40 cellular contexts compared by ENCODE assay signal in the genomic region with DNA sequence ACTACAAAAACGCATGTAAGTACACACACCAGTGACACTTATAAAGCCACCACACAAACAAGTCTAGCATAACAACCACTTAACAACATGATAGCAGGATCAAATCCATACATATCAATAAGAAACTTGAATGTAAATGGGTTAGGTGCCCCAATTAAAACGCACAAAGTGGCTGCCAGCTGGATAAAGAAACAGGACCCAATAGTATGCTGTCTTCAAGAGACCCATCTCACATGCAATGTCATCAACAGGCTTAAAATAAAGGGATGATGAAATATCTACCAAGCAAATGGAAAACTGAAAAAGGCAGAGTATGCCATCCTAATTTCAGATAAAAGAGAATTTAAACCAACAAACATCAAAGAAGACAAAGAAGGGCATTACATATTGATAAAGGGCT.
"Had no signal": no experiment of that assay in that cellular context is flagged by ENCODE, and none has a peak within 500 bp of the region (broad histone marks: within the 10 kb centered on the region; RNA-seq: fewer than 3 reads in every experiment).

No MANE protein-coding gene starts in this region.

- ATAC-seq: activated naive CD4-positive, alpha-beta T cell treated with anti-CD3 and anti-CD28 coated beads, Interleukin-2, amount 50 U/mL, for 72 hours; activated naive CD8-positive, alpha-beta T cell treated with anti-CD3 and anti-CD28 coated beads, Interleukin-2, amount 50 U/mL, for 24 hours; activated T-cell treated with anti-CD3 and anti-CD28 coated beads, Interleukin-2, amount 50 U/mL, for 4 hours; activated T-cell treated with anti-CD3 and anti-CD28 coated beads, Interleukin-2, amount 50 U/mL, for 72 hours; activated T-helper 17 cell treated with anti-CD3 and anti-CD28 coated beads, Interleukin-2, amount 50 U/mL, for 72 hours; body of pancreas had no signal

- H3K4me1 Mint-ChIP-seq: activated naive CD4-positive, alpha-beta T cell treated with anti-CD3 and anti-CD28 coated beads, Interleukin-2, amount 10 ng/mL, durations not matched to agents 7 days and 5 days; activated naive CD4-positive, alpha-beta T cell treated with anti-CD3 and anti-CD28 coated beads, Interleukin-2, amount 50 U/mL, for 24 hours; activated naive CD8-positive, alpha-beta T cell treated with anti-CD3 and anti-CD28 coated beads for 36 hours; activated naive CD8-positive, alpha-beta T cell treated with anti-CD3 and anti-CD28 coated beads, Interleukin-2, amount 10 ng/mL, durations not matched to agents 7 days and 5 days; activated naive CD8-positive, alpha-beta T cell treated with anti-CD3 and anti-CD28 coated beads, Interleukin-2, amount 50 U/mL, for 24 hours; activated T-helper 17 cell treated with anti-CD3 and anti-CD28 coated beads, Interleukin-2, amount 50 U/mL, for 72 hours; brain; central memory CD8-positive, alpha-beta T cell had no signal

- H3K27ac Mint-ChIP-seq: activated naive CD4-positive, alpha-beta T cell treated with anti-CD3 and anti-CD28 coated beads for 36 hours; activated naive CD4-positive, alpha-beta T cell treated with anti-CD3 and anti-CD28 coated beads, Interleukin-2, amount 10 ng/mL, durations not matched to agents 7 days and 5 days; activated naive CD4-positive, alpha-beta T cell treated with anti-CD3 and anti-CD28 coated beads, Interleukin-2, amount 50 U/mL, for 24 hours; activated naive CD4-positive, alpha-beta T cell treated with anti-CD3 and anti-CD28 coated beads, Interleukin-2, amount 50 U/mL, for 72 hours; activated naive CD8-positive, alpha-beta T cell; activated naive CD8-positive, alpha-beta T cell treated with anti-CD3 and anti-CD28 coated beads for 36 hours; activated naive CD8-positive, alpha-beta T cell treated with anti-CD3 and anti-CD28 coated beads, Interleukin-2, amount 10 ng/mL, durations not matched to agents 7 days and 5 days; activated naive CD8-positive, alpha-beta T cell treated with anti-CD3 and anti-CD28 coated beads, Interleukin-2, amount 50 U/mL, for 24 hours; activated T-cell treated with anti-CD3 and anti-CD28 coated beads, Interleukin-2, amount 50 U/mL, for 24 hours; activated T-cell treated with anti-CD3 and anti-CD28 coated beads, Interleukin-2, amount 50 U/mL, for 72 hours; activated T-helper 1 cell treated with anti-CD3 and anti-CD28 coated beads, Interleukin-12 subunit alpha, Interleukin-12 subunit beta, Interleukin-2, Interleukin-4 antibody, amounts not matched to agents 30 ng/mL and 10 ng/mL and 1 ng/mL, durations not matched to agents 14 hours and 24 hours and 36 hours; activated T-helper 17 cell treated with anti-CD3 and anti-CD28 coated beads, Interleukin-2, amount 50 U/mL, for 72 hours; activated T-helper 2 cell treated with anti-CD3 and anti-CD28 coated beads, Interferon-gamma antibody, Interleukin-2, Interleukin-4, amounts not matched to agents 10 μg/mL and 5 μg/mL and 100 μg/mL, durations not matched to agents 14 hours and 24 hours and 36 hours; brain had no signal

- H3K36me3 ChIP-seq: adrenal gland, brain microvascular endothelial cell, breast epithelium, cardiac muscle cell had no signal

- H3K27me3 ChIP-seq: adrenal gland, ascending aorta, body of pancreas, brain microvascular endothelial cell, breast epithelium, cardiac muscle cell had no signal

- DNase-seq: activated effector memory CD4-positive, alpha-beta T cell treated with anti-CD3 and anti-CD28 coated beads, Interleukin-2, amount 50 U/mL, for 16 hours; activated effector memory CD4-positive, alpha-beta T cell treated with Interleukin-2 at 50 U/mL for 16 hours; activated gamma-delta T cell; activated gamma-delta T cell treated with Interleukin-2 at 50 U/mL for 16 hours; activated naive CD4-positive, alpha-beta T cell; activated naive CD4-positive, alpha-beta T cell treated with anti-CD3 and anti-CD28 coated beads for 36 hours; activated naive CD4-positive, alpha-beta T cell treated with anti-CD3 and anti-CD28 coated beads, Interleukin-2, amount 10 ng/mL, durations not matched to agents 7 days and 5 days; activated naive CD4-positive, alpha-beta T cell treated with anti-CD3 and anti-CD28 coated beads, Interleukin-2, amount 50 U/mL, for 16 hours; activated naive CD4-positive, alpha-beta T cell treated with Interleukin-2 at 50 U/mL for 16 hours; activated naive CD8-positive, alpha-beta T cell treated with anti-CD3 and anti-CD28 coated beads for 36 hours; activated naive CD8-positive, alpha-beta T cell treated with anti-CD3 and anti-CD28 coated beads, Interleukin-2, amount 10 ng/mL, durations not matched to agents 7 days and 5 days; activated naive CD8-positive, alpha-beta T cell treated with anti-CD3 and anti-CD28 coated beads, Interleukin-2, amount 50 U/mL, for 24 hours; activated T-cell treated with anti-CD3 and anti-CD28 coated beads, Interleukin-2, amount 50 U/mL, for 1 hour; activated T-cell treated with anti-CD3 and anti-CD28 coated beads, Interleukin-2, amount 50 U/mL, for 24 hours; activated T-cell treated with anti-CD3 and anti-CD28 coated beads, Interleukin-2, amount 50 U/mL, for 4 hours; activated T-cell treated with anti-CD3 and anti-CD28 coated beads, Interleukin-2, amount 50 U/mL, for 48 hours; activated T-cell treated with anti-CD3 and anti-CD28 coated beads, Interleukin-2, amount 50 U/mL, for 72 hours; adrenal gland; amniotic stem cell; amygdala; anterior cingulate cortex; aorta; body of pancreas; brain microvascular endothelial cell; caudate nucleus; central memory CD4-positive, alpha-beta T cell; cerebellar nuclear complex had no signal

- H3K4me1 ChIP-seq: adrenal gland, ascending aorta, body of pancreas, breast epithelium had no signal

- FAIRE-seq: astrocyte, bronchial epithelial cell had no signal

- H3K4me3 Mint-ChIP-seq: activated naive CD4-positive, alpha-beta T cell treated with anti-CD3 and anti-CD28 coated beads for 36 hours; activated naive CD4-positive, alpha-beta T cell treated with anti-CD3 and anti-CD28 coated beads, Interleukin-2, amount 10 ng/mL, durations not matched to agents 7 days and 5 days; activated naive CD4-positive, alpha-beta T cell treated with anti-CD3 and anti-CD28 coated beads, Interleukin-2, amount 50 U/mL, for 24 hours; activated naive CD8-positive, alpha-beta T cell; activated naive CD8-positive, alpha-beta T cell treated with anti-CD3 and anti-CD28 coated beads for 36 hours; activated naive CD8-positive, alpha-beta T cell treated with anti-CD3 and anti-CD28 coated beads, Interleukin-2, amount 10 ng/mL, durations not matched to agents 7 days and 5 days; activated naive CD8-positive, alpha-beta T cell treated with anti-CD3 and anti-CD28 coated beads, Interleukin-2, amount 50 U/mL, for 24 hours; activated T-cell treated with anti-CD3 and anti-CD28 coated beads, Interleukin-2, amount 50 U/mL, for 24 hours; activated T-cell treated with anti-CD3 and anti-CD28 coated beads, Interleukin-2, amount 50 U/mL, for 4 hours; activated T-cell treated with anti-CD3 and anti-CD28 coated beads, Interleukin-2, amount 50 U/mL, for 72 hours; activated T-helper 1 cell treated with anti-CD3 and anti-CD28 coated beads, Interleukin-12 subunit alpha, Interleukin-12 subunit beta, Interleukin-2, Interleukin-4 antibody, amounts not matched to agents 30 ng/mL and 10 ng/mL and 1 ng/mL, durations not matched to agents 14 hours and 24 hours and 36 hours; activated T-helper 17 cell treated with anti-CD3 and anti-CD28 coated beads, Interleukin-2, amount 50 U/mL, for 72 hours; brain; central memory CD8-positive, alpha-beta T cell had no signal

- H3K27me3 Mint-ChIP-seq: activated naive CD4-positive, alpha-beta T cell treated with anti-CD3 and anti-CD28 coated beads, Interleukin-2, amount 10 ng/mL, durations not matched to agents 7 days and 5 days; activated naive CD4-positive, alpha-beta T cell treated with anti-CD3 and anti-CD28 coated beads, Interleukin-2, amount 50 U/mL, for 24 hours; activated naive CD8-positive, alpha-beta T cell; activated naive CD8-positive, alpha-beta T cell treated with anti-CD3 and anti-CD28 coated beads for 36 hours; activated naive CD8-positive, alpha-beta T cell treated with anti-CD3 and anti-CD28 coated beads, Interleukin-2, amount 10 ng/mL, durations not matched to agents 7 days and 5 days; activated naive CD8-positive, alpha-beta T cell treated with anti-CD3 and anti-CD28 coated beads, Interleukin-2, amount 50 U/mL, for 24 hours; activated T-cell treated with anti-CD3 and anti-CD28 coated beads, Interleukin-2, amount 50 U/mL, for 24 hours; activated T-helper 17 cell treated with anti-CD3 and anti-CD28 coated beads, Interleukin-2, amount 50 U/mL, for 72 hours; brain; central memory CD8-positive, alpha-beta T cell had no signal

- H3K27ac ChIP-seq: adrenal gland, ascending aorta, body of pancreas, brain microvascular endothelial cell, breast epithelium, cardiac muscle cell had no signal

- H3K36me3 Mint-ChIP-seq: activated naive CD4-positive, alpha-beta T cell treated with anti-CD3 and anti-CD28 coated beads, Interleukin-2, amount 10 ng/mL, durations not matched to agents 7 days and 5 days; activated naive CD8-positive, alpha-beta T cell treated with anti-CD3 and anti-CD28 coated beads, Interleukin-2, amount 10 ng/mL, durations not matched to agents 7 days and 5 days had no signal

- H3K4me3 ChIP-seq: adrenal gland, ascending aorta, body of pancreas, breast epithelium, cardiac muscle cell had no signal
